31 cellular contexts compared by ENCODE assay signal in the genomic region with DNA sequence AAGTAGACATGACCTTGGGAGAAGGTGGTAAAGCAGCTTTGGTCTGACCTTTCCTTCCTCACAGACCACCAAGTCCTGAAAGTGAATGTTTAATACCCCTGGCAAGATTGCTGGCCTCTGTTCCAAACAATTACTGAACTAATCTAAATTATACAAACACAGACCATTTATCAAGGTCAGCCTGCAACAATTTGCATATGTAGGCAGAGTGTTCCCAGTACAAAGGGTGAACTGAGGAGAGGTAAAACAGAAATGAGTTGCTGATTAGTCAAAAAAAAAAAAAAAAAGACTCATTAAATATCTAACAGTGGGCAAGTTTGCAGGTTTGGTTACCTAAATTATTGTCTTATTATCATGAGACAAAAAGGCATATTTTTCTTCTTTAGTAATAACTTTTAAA.
"Had no signal": no experiment of that assay in that cellular context is flagged by ENCODE, and none has a peak within 500 bp of the region (broad histone marks: within the 10 kb centered on the region; RNA-seq: fewer than 3 reads in every experiment).

No MANE protein-coding gene starts in this region.

- ATAC-seq: activated CD4-positive, alpha-beta T cell treated with anti-CD3 and anti-CD28 coated beads for 36 hours; activated CD8-positive, alpha-beta memory T cell treated with anti-CD3 and anti-CD28 coated beads, Interleukin-2, amount 10 ng/mL, durations not matched to agents 7 days and 5 days; activated CD8-positive, alpha-beta T cell treated with anti-CD3 and anti-CD28 coated beads, Interleukin-2, amount 10 ng/mL, durations not matched to agents 7 days and 5 days; activated naive CD8-positive, alpha-beta T cell treated with anti-CD3 and anti-CD28 coated beads, Interleukin-2, amount 50 U/mL, for 24 hours; gastroesophageal sphincter had no signal

- H3K27ac ChIP-seq: adrenal gland, breast epithelium, cardiac muscle cell, colonic mucosa, epithelial cell of prostate, esophagus squamous epithelium, gastroesophageal sphincter had no signal

- DNase-seq: activated CD4-positive, alpha-beta memory T cell treated with anti-CD3 and anti-CD28 coated beads for 36 hours; activated CD4-positive, alpha-beta T cell treated with anti-CD3 and anti-CD28 coated beads for 36 hours; activated CD4-positive, alpha-beta T cell treated with anti-CD3 and anti-CD28 coated beads, Interleukin-2, amount 10 ng/mL, durations not matched to agents 24 days and 14 days; activated CD4-positive, CD25-positive, alpha-beta regulatory T cell; activated CD4-positive, CD25-positive, alpha-beta regulatory T cell treated with anti-CD3 and anti-CD28 coated beads, Interleukin-2, amount 50 U/mL, for 72 hours; activated CD8-positive, alpha-beta memory T cell treated with anti-CD3 and anti-CD28 coated beads, Interleukin-2, amount 10 ng/mL, durations not matched to agents 7 days and 5 days; activated CD8-positive, alpha-beta memory T cell treated with anti-CD3 and anti-CD28 coated beads, Interleukin-2, amount 50 U/mL, for 4 hours; activated CD8-positive, alpha-beta T cell treated with anti-CD3 and anti-CD28 coated beads, Interleukin-2, amount 10 ng/mL, durations not matched to agents 7 days and 5 days; activated effector memory CD4-positive, alpha-beta T cell treated with anti-CD3 and anti-CD28 coated beads, Interleukin-2, amount 50 U/mL, for 16 hours; activated naive CD4-positive, alpha-beta T cell treated with anti-CD3 and anti-CD28 coated beads for 36 hours; activated naive CD8-positive, alpha-beta T cell treated with anti-CD3 and anti-CD28 coated beads for 36 hours; activated naive CD8-positive, alpha-beta T cell treated with anti-CD3 and anti-CD28 coated beads, Interleukin-2, amount 50 U/mL, for 24 hours; activated T-cell treated with anti-CD3 and anti-CD28 coated beads, Interleukin-2, amount 50 U/mL, for 1 hour; activated T-cell treated with anti-CD3 and anti-CD28 coated beads, Interleukin-2, amount 50 U/mL, for 48 hours; adrenal gland; amygdala; aorta; central memory CD4-positive, alpha-beta T cell; cerebellar nuclear complex; colonic mucosa; effector CD8-positive, alpha-beta T cell; esophagus squamous epithelium; foreskin melanocyte; head of caudate nucleus; T-helper 2 cell had no signal

- FAIRE-seq: endometrium, endothelial cell of umbilical vein had no signal

- H3K9me3 ChIP-seq: adrenal gland, breast epithelium, colonic mucosa, esophagus squamous epithelium, gastroesophageal sphincter had no signal

- H3K4me1 ChIP-seq: breast epithelium, colonic mucosa, esophagus squamous epithelium, gastroesophageal sphincter had no signal

- H3K27me3 ChIP-seq: adrenal gland, breast epithelium, cardiac muscle cell, colonic mucosa, esophagus squamous epithelium, gastroesophageal sphincter had no signal

- H3K36me3 ChIP-seq: adrenal gland, breast epithelium, cardiac muscle cell, colonic mucosa, esophagus squamous epithelium, gastroesophageal sphincter had no signal

- H3K4me3 ChIP-seq: adrenal gland, breast epithelium, cardiac muscle cell, colonic mucosa, esophagus squamous epithelium, gastroesophageal sphincter had no signal
